Comparison of ENCODE assay signal across 1 cellular context in the genomic region with DNA sequence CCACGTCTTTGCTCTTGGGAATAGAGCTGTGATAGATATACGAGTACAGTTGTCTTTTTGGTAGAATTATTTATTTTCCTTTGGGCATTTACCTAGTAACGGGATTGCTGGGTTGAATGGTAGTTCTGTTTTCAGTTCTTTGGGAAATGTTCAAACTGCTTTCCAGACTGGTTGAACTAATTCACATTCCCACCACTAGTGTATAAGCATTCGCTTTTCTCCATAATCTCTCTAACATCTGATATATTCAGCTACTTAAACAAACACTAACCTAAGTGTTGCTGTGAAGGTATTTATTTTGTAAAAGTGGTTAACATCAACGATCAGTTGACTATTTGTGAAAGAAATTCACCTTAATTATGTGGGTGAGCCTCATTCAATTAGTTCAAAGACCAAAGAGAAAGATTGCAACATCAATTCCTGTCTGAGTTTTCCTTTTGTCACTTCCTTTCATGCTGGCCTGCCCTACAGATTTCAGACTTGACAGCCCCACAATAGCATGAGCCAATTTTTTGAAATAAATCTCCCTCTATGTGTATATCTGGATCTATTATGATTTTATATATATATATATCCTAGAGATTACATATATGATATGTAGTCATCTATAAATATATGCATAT.
TF ChIP-seq lines count a peak whose summit lies in the region.

No MANE protein-coding gene starts in this region.

TF ChIP-seq in WTC11, 78 proteins besides CTCF, POLR2A, EP300 and RAD21 (continued from another document):
- TF ChIP-seq USF2 (CRISPR knock-in tag; IDR thresholded peaks at IDR 0.05) (no peak), SMAD4 (CRISPR knock-in tag; IDR thresholded peaks at IDR 0.05) (no peak), ZNF423 (CRISPR knock-in tag; IDR thresholded peaks at IDR 0.05) (no peak), IRF2 (CRISPR knock-in tag; IDR thresholded peaks at IDR 0.05; ENCODE audit: borderline replicate concordance, low read depth) (no peak), NR3C1 (CRISPR knock-in tag; conservative IDR thresholded peaks at IDR 0.05; ENCODE audit: low read depth) (no peak), KAT7 (CRISPR knock-in tag; IDR thresholded peaks at IDR 0.05; ENCODE audit: borderline replicate concordance) (no peak)
- TF ChIP-seq, protein P1, sequence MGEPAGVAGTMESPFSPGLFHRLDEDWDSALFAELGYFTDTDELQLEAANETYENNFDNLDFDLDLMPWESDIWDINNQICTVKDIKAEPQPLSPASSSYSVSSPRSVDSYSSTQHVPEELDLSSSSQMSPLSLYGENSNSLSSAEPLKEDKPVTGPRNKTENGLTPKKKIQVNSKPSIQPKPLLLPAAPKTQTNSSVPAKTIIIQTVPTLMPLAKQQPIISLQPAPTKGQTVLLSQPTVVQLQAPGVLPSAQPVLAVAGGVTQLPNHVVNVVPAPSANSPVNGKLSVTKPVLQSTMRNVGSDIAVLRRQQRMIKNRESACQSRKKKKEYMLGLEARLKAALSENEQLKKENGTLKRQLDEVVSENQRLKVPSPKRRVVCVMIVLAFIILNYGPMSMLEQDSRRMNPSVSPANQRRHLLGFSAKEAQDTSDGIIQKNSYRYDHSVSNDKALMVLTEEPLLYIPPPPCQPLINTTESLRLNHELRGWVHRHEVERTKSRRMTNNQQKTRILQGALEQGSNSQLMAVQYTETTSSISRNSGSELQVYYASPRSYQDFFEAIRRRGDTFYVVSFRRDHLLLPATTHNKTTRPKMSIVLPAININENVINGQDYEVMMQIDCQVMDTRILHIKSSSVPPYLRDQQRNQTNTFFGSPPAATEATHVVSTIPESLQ (CRISPR knock-in tag; IDR thresholded peaks at IDR 0.05), result no peak
- TF ChIP-seq, protein P2, sequence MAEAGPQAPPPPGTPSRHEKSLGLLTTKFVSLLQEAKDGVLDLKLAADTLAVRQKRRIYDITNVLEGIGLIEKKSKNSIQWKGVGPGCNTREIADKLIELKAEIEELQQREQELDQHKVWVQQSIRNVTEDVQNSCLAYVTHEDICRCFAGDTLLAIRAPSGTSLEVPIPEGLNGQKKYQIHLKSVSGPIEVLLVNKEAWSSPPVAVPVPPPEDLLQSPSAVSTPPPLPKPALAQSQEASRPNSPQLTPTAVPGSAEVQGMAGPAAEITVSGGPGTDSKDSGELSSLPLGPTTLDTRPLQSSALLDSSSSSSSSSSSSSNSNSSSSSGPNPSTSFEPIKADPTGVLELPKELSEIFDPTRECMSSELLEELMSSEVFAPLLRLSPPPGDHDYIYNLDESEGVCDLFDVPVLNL (CRISPR knock-in tag; IDR thresholded peaks at IDR 0.05; ENCODE audit: borderline replicate concordance, low read depth), result no peak
